In genomic region chr20:11267131-11267761, GRCh38 we compare ENCODE assay signal across 1 cellular context.
A peak's percentile ranks its signal among the peaks of the same experiment; 100 is the strongest.
TF ChIP-seq lines count a peak whose summit lies in the region.

No MANE protein-coding gene starts in this region.

TF ChIP-seq in GM12878, 131 proteins besides CTCF, POLR2A, EP300 and RAD21 (continued from another document and continues in another):
- no peak for TF ChIP-seq EZH2 (IDR thresholded peaks at IDR 0.05; ENCODE audit: borderline replicate concordance, control insufficient read depth, low read depth, low read length)
- TF ChIP-seq NFIC (IDR thresholded peaks at IDR 0.05; ENCODE audit: low read depth, low read length): peak; percentile 94
- 0 out of 2 replicates have a peak, but pooled peaks have one; percentile 47 for TF ChIP-seq PML (IDR thresholded peaks at IDR 0.05; ENCODE audit: low read length)
- no peak for TF ChIP-seq POLR2AphosphoS5 (IDR thresholded peaks at IDR 0.05; ENCODE audit: low read length)
- TF ChIP-seq, protein P1, sequence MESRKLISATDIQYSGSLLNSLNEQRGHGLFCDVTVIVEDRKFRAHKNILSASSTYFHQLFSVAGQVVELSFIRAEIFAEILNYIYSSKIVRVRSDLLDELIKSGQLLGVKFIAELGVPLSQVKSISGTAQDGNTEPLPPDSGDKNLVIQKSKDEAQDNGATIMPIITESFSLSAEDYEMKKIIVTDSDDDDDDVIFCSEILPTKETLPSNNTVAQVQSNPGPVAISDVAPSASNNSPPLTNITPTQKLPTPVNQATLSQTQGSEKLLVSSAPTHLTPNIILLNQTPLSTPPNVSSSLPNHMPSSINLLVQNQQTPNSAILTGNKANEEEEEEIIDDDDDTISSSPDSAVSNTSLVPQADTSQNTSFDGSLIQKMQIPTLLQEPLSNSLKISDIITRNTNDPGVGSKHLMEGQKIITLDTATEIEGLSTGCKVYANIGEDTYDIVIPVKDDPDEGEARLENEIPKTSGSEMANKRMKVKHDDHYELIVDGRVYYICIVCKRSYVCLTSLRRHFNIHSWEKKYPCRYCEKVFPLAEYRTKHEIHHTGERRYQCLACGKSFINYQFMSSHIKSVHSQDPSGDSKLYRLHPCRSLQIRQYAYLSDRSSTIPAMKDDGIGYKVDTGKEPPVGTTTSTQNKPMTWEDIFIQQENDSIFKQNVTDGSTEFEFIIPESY (IDR thresholded peaks at IDR 0.05): no peak
- peak; percentile 86 for TF ChIP-seq KLF5 (IDR thresholded peaks at IDR 0.05; ENCODE audit: partially characterized antibody)
- TF ChIP-seq ETV6 (conservative IDR thresholded peaks at IDR 0.05 in 1 of 2, IDR thresholded peaks at IDR 0.05 in 1 of 2; ENCODE audit: borderline replicate concordance in 1 of 2, low read depth in 1 of 2): peak in 1 of 2 experiments; percentile 51; a peak in 1 of 4 replicates
- no peak for TF ChIP-seq HDAC2 (IDR thresholded peaks at IDR 0.05)
- TF ChIP-seq, protein P2, sequence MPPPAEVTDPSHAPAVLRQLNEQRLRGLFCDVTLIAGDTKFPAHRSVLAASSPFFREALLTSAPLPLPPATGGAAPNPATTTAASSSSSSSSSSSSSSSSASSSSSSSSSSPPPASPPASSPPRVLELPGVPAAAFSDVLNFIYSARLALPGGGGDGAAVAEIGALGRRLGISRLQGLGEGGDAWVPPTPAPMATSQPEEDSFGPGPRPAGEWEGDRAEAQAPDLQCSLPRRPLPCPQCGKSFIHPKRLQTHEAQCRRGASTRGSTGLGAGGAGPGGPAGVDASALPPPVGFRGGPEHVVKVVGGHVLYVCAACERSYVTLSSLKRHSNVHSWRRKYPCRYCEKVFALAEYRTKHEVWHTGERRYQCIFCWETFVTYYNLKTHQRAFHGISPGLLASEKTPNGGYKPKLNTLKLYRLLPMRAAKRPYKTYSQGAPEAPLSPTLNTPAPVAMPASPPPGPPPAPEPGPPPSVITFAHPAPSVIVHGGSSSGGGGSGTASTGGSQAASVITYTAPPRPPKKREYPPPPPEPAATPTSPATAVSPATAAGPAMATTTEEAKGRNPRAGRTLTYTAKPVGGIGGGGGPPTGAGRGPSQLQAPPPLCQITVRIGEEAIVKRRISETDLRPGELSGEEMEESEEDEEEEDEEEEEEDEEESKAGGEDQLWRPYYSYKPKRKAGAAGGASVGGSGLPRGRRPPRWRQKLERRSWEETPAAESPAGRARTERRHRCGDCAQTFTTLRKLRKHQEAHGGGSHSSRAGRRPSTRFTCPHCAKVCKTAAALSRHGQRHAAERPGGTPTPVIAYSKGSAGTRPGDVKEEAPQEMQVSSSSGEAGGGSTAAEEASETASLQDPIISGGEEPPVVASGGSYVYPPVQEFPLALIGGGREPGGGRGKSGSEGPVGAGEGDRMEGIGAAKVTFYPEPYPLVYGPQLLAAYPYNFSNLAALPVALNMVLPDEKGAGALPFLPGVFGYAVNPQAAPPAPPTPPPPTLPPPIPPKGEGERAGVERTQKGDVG (CRISPR knock-in tag; IDR thresholded peaks at IDR 0.05): no peak
- TF ChIP-seq JUNB (IDR thresholded peaks at IDR 0.05): peak; percentile 83
- peak; percentile 99 for TF ChIP-seq NR2F1 (conservative IDR thresholded peaks at IDR 0.05)
- TF ChIP-seq ZNF217 (IDR thresholded peaks at IDR 0.05): 0 out of 2 replicates have a peak, but pooled peaks have one; percentile 27
- no peak for TF ChIP-seq ASH2L (IDR thresholded peaks at IDR 0.05; ENCODE audit: borderline replicate concordance, low read depth)
- no peak for TF ChIP-seq ZNF622 (IDR thresholded peaks at IDR 0.05)
- TF ChIP-seq, protein P3, sequence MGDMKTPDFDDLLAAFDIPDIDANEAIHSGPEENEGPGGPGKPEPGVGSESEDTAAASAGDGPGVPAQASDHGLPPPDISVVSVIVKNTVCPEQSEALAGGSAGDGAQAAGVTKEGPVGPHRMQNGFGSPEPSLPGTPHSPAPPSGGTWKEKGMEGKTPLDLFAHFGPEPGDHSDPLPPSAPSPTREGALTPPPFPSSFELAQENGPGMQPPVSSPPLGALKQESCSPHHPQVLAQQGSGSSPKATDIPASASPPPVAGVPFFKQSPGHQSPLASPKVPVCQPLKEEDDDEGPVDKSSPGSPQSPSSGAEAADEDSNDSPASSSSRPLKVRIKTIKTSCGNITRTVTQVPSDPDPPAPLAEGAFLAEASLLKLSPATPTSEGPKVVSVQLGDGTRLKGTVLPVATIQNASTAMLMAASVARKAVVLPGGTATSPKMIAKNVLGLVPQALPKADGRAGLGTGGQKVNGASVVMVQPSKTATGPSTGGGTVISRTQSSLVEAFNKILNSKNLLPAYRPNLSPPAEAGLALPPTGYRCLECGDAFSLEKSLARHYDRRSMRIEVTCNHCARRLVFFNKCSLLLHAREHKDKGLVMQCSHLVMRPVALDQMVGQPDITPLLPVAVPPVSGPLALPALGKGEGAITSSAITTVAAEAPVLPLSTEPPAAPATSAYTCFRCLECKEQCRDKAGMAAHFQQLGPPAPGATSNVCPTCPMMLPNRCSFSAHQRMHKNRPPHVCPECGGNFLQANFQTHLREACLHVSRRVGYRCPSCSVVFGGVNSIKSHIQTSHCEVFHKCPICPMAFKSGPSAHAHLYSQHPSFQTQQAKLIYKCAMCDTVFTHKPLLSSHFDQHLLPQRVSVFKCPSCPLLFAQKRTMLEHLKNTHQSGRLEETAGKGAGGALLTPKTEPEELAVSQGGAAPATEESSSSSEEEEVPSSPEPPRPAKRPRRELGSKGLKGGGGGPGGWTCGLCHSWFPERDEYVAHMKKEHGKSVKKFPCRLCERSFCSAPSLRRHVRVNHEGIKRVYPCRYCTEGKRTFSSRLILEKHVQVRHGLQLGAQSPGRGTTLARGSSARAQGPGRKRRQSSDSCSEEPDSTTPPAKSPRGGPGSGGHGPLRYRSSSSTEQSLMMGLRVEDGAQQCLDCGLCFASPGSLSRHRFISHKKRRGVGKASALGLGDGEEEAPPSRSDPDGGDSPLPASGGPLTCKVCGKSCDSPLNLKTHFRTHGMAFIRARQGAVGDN (IDR thresholded peaks at IDR 0.05): peak; percentile 12; the same call in 1 of the 2 replicates
- no peak for TF ChIP-seq REST (IDR thresholded peaks at IDR 0.05; ENCODE audit: low read depth, low read length)
- peak; percentile 95 to 98 for TF ChIP-seq IKZF2 (IDR thresholded peaks at IDR 0.05)
- TF ChIP-seq TCF3 (IDR thresholded peaks at IDR 0.05; ENCODE audit: borderline replicate concordance, insufficient read depth, low read depth, low read length): no peak
- TF ChIP-seq MYC (IDR thresholded peaks at IDR 0.05; ENCODE audit: insufficient read depth, insufficient read length, insufficient replicate concordance, low read length, severe bottlenecking): no peak
- TF ChIP-seq GATAD2B (conservative IDR thresholded peaks at IDR 0.05; ENCODE audit: low read depth): peak; percentile 37; the same call in 1 of the 2 replicates
- peak; percentile 75 for TF ChIP-seq PAX5 (IDR thresholded peaks at IDR 0.05; ENCODE audit: borderline replicate concordance, low read depth, low read length)
- TF ChIP-seq, protein P4, sequence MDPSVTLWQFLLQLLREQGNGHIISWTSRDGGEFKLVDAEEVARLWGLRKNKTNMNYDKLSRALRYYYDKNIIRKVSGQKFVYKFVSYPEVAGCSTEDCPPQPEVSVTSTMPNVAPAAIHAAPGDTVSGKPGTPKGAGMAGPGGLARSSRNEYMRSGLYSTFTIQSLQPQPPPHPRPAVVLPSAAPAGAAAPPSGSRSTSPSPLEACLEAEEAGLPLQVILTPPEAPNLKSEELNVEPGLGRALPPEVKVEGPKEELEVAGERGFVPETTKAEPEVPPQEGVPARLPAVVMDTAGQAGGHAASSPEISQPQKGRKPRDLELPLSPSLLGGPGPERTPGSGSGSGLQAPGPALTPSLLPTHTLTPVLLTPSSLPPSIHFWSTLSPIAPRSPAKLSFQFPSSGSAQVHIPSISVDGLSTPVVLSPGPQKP (IDR thresholded peaks at IDR 0.05; ENCODE audit: low read depth, low read length): 0 out of 2 replicates have a peak, but pooled peaks have one; percentile 38
- TF ChIP-seq CHD2 (IDR thresholded peaks at IDR 0.05; ENCODE audit: borderline replicate concordance, low read depth, low read length): peak; percentile 86
- peak; percentile 94 for TF ChIP-seq RELA (IDR thresholded peaks at IDR 0.05; ENCODE audit: borderline replicate concordance, partially characterized antibody)
- peak; percentile 41; the same call in 1 of the 2 replicates for TF ChIP-seq SREBF1 (IDR thresholded peaks at IDR 0.05; ENCODE audit: low read length)
- no peak for TF ChIP-seq POLR2AphosphoS2 (IDR thresholded peaks at IDR 0.05; ENCODE audit: low read depth, low read length)
- 0 out of 2 replicates have a peak, but pooled peaks have one; percentile 35 for TF ChIP-seq IRF4 (IDR thresholded peaks at IDR 0.05; ENCODE audit: low read depth, low read length)
- TF ChIP-seq CHD4 (IDR thresholded peaks at IDR 0.05): no peak
- TF ChIP-seq ATF2 (IDR thresholded peaks at IDR 0.05; ENCODE audit: low read length): peak; percentile 97
- TF ChIP-seq, protein P5, sequence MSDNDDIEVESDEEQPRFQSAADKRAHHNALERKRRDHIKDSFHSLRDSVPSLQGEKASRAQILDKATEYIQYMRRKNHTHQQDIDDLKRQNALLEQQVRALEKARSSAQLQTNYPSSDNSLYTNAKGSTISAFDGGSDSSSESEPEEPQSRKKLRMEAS (IDR thresholded peaks at IDR 0.05; ENCODE audit: low read depth, low read length): no peak
- TF ChIP-seq CREM (IDR thresholded peaks at IDR 0.05; ENCODE audit: low read depth): peak; percentile 88
- no peak for TF ChIP-seq YBX1 (IDR thresholded peaks at IDR 0.05)
- no peak for TF ChIP-seq SPI1 (IDR thresholded peaks at IDR 0.05; ENCODE audit: borderline replicate concordance, insufficient read depth, low read depth, low read length)
- TF ChIP-seq, protein P6, sequence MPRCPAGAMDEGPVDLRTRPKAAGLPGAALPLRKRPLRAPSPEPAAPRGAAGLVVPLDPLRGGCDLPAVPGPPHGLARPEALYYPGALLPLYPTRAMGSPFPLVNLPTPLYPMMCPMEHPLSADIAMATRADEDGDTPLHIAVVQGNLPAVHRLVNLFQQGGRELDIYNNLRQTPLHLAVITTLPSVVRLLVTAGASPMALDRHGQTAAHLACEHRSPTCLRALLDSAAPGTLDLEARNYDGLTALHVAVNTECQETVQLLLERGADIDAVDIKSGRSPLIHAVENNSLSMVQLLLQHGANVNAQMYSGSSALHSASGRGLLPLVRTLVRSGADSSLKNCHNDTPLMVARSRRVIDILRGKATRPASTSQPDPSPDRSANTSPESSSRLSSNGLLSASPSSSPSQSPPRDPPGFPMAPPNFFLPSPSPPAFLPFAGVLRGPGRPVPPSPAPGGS (IDR thresholded peaks at IDR 0.05; ENCODE audit: borderline replicate concordance, insufficient read depth, low read depth, low read length, poor library complexity, severe bottlenecking): peak; percentile 83
- TF ChIP-seq HDAC6 (IDR thresholded peaks at IDR 0.05; ENCODE audit: unreplicated experiment): no peak
- TF ChIP-seq, protein P7, sequence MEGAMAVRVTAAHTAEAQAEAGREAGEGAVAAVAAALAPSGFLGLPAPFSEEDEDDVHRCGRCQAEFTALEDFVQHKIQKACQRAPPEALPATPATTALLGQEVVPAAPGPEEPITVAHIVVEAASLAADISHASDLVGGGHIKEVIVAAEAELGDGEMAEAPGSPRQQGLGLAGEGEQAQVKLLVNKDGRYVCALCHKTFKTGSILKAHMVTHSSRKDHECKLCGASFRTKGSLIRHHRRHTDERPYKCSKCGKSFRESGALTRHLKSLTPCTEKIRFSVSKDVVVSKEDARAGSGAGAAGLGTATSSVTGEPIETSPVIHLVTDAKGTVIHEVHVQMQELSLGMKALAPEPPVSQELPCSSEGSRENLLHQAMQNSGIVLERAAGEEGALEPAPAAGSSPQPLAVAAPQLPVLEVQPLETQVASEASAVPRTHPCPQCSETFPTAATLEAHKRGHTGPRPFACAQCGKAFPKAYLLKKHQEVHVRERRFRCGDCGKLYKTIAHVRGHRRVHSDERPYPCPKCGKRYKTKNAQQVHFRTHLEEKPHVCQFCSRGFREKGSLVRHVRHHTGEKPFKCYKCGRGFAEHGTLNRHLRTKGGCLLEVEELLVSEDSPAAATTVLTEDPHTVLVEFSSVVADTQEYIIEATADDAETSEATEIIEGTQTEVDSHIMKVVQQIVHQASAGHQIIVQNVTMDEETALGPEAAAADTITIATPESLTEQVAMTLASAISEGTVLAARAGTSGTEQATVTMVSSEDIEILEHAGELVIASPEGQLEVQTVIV (IDR thresholded peaks at IDR 0.05; ENCODE audit: borderline replicate concordance, partially characterized antibody): no peak
- TF ChIP-seq SIX5 (IDR thresholded peaks at IDR 0.05; ENCODE audit: low read depth, low read length, severe bottlenecking): no peak
- TF ChIP-seq SMAD1 (IDR thresholded peaks at IDR 0.05; ENCODE audit: low read depth, partially characterized antibody): peak; percentile 79
- peak; percentile 24; the same call in 1 of the 2 replicates for TF ChIP-seq RAD51 (IDR thresholded peaks at IDR 0.05)
